Comparison of ENCODE assay signal across 1 cellular context in the genomic region with DNA sequence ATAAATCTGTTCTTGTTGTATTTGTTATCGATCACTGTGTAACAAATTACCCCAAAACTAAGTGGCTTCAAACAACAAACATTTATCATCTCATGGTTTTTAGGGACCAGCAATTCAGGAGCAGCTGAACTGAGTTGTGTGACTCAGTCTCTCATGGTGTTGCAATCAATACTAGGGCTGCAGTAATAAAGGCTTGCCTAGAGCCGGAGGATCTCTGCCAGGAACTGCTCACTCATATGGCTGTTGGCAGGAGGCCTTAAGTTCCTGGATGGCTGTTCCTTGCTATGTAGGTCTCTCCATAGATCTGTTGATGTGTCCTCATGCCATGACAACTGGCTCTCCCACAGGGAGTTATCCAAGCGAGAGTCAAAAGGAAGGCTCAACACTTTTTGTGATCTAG.
TF ChIP-seq lines count a peak whose summit lies in the region.

No MANE protein-coding gene starts in this region.

TF ChIP-seq in Ishikawa, 13 proteins besides CTCF, POLR2A, EP300 and RAD21:
- TF ChIP-seq USF1 (IDR thresholded peaks at IDR 0.05): no peak
- TF ChIP-seq CEBPB (IDR thresholded peaks at IDR 0.05): 0 out of 2 replicates have a peak, but pooled peaks have one; percentile 23
- TF ChIP-seq NFIC (IDR thresholded peaks at IDR 0.05): no peak
